ENCODE assay signal across 9 cellular contexts in genomic region chr10:85832988-85833387, GRCh38.
"Had no signal": no experiment of that assay in that cellular context is flagged by ENCODE, and none has a peak within 500 bp of the region (broad histone marks: within the 10 kb centered on the region; RNA-seq: fewer than 3 reads in every experiment).

No MANE protein-coding gene starts in this region.

- H3K27ac ChIP-seq: GM23248 had no signal

- H3K4me3 Mint-ChIP-seq: HFFc6 had no signal

- H3K4me3 ChIP-seq: GM23248, HAP-1, K562 had no signal

- DNase-seq: GM23248, GOT3, H7, HFFc6, IMR-90, KG1 had no signal

- ATAC-seq: HCT116, K562 had no signal

- H3K4me1 ChIP-seq: HAP-1 had no signal

- H3K27ac Mint-ChIP-seq: HFFc6 had no signal

- H3K36me3 ChIP-seq: HAP-1 had no signal

- H3K9me3 ChIP-seq: HAP-1 had no signal
